Comparison of ENCODE assay signal across 27 cellular contexts in the genomic region with DNA sequence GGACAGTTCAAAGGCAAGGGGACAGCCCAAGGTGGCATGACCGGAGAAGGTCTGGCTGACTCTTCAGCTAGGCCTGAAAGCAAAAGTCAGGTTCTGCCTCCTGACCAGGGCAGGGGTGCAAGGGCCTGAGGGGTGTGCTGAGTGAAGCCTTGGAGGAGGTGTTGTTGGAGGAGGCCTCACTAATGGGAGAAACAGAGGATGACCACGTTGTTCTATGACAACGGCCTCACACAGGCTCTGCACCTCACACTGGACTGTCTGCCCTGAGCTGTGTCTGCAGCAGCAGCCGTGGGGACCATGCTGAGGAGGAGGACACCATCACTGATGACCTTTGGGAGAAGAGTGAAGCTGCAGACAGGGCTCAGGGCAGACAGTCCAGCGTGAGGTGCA.
DNase-seq lines count a peak whose midpoint lies in the region; ATAC-seq and TF ChIP-seq lines count a peak whose summit lies in the region.
"Had no signal": no experiment of that assay in that cellular context is flagged by ENCODE, and none has a peak within 500 bp of the region (broad histone marks: within the 10 kb centered on the region; RNA-seq: fewer than 3 reads in every experiment).

No MANE protein-coding gene starts in this region.

- POLR2A ChIA-PET in RWPE1 (lab: Yijun Ruan, JAX; ENCODE audit: low non-redundant PET): no interaction called here

- CTCF ChIA-PET in RWPE1 (lab: Yijun Ruan, JAX): interaction anchor here (2.1 kb wide), 1 partner anchor 11 kb away, joined by 9 read pairs; no protein-coding TSS in a partner anchor

- no peaks in the 10 kb centered on the region for H3K36me3 ChIP-seq in GM23338 (ENCODE audit: insufficient read depth)
- H3K36me3 ChIP-seq in sigmoid colon: peaks cover 0 to 55% (median 0%) of the 10 kb centered on the region in 4 donors

- H3K27ac Mint-ChIP-seq in GM23338: peak overlapping the region; percentile 39; the same call in 1 of the 2 replicates
- no peak overlapping the region for H3K27ac Mint-ChIP-seq in endothelial cell (ENCODE audit: unreplicated experiment)
- no peak overlapping the region for H3K27ac Mint-ChIP-seq in activated T-cell treated with anti-CD3 and anti-CD28 coated beads, Interleukin-2, amount 50 U/mL, for 72 hours
- H3K27ac Mint-ChIP-seq: CD8-positive, alpha-beta T cell had no signal

- H3K4me3 Mint-ChIP-seq in GM23338 (no peak overlapping the region), endothelial cell (ENCODE audit: unreplicated experiment) (peak overlapping the region; percentile 37)
- no peak overlapping the region for H3K4me3 Mint-ChIP-seq in activated T-cell treated with anti-CD3 and anti-CD28 coated beads, Interleukin-2, amount 50 U/mL, for 72 hours
- H3K4me3 Mint-ChIP-seq: CD8-positive, alpha-beta T cell had no signal

- H3K4me1 ChIP-seq in GM23338 (ENCODE audit: insufficient read depth): no peaks in the 10 kb centered on the region
- H3K4me1 ChIP-seq in sigmoid colon: no peaks in the 10 kb centered on the region

- DNase-seq in GM23338 (ENCODE audit: low spot score) (no peak), RWPE1 (ENCODE audit: low spot score) (no peak), endothelial cell (ENCODE audit: low spot score) (no peak), sigmoid colon (peak; percentile 46), AG08395 (ENCODE audit: low spot score) (no peak), pons (ENCODE audit: low spot score) (no peak)
- DNase-seq in activated T-cell treated with anti-CD3 and anti-CD28 coated beads, Interleukin-2, amount 50 U/mL, for 72 hours: no peak
- DNase-seq: C1 segment of cervical spinal cord; CD8-positive, alpha-beta T cell; DMS 273 treated with DMSO at 0.1 percent for 48 hours; DMS79; EL; GDM1; GOT3; HCEC 1CT; NCI-H1092; NCI-H1436; NCI-H187 treated with DMSO at 0.1 percent for 48 hours; NCI-H2107; NCI-H446 treated with DMSO at 0.1 percent for 48 hours; NCI-H526; NCI-H82; PC-9; SHP77 treated with DMSO at 0.1 percent for 48 hours had no signal

- no peaks in the 10 kb centered on the region for H3K27me3 Mint-ChIP-seq in GM23338 (ENCODE audit: insufficient read depth, low read depth, poor library complexity)
- H3K27me3 Mint-ChIP-seq in endothelial cell (ENCODE audit: unreplicated experiment): peaks cover 11% of the 10 kb centered on the region
- peaks cover 7% of the 10 kb centered on the region for H3K27me3 Mint-ChIP-seq in activated T-cell treated with anti-CD3 and anti-CD28 coated beads, Interleukin-2, amount 50 U/mL, for 72 hours (ENCODE audit: low read depth)

- H4K20me1 ChIP-seq in GM23338 (replicated peaks; ENCODE audit: insufficient read depth): no peaks in the 10 kb centered on the region

- H3K4me3 ChIP-seq in GM23338 (no peak overlapping the region), sigmoid colon (no peak overlapping the region)
- H3K4me3 ChIP-seq: A549, GM12878, PC-9 had no signal

- no peak overlapping the region for H3K27ac ChIP-seq in GM23338 (ENCODE audit: low read depth)
- peak overlapping the region; percentile 99; the same call in 1 of the 2 replicates for H3K27ac ChIP-seq in RWPE1
- H3K27ac ChIP-seq in sigmoid colon: no peak overlapping the region
- H3K27ac ChIP-seq: A549, HL-60 had no signal

- H3K4me1 Mint-ChIP-seq in GM23338 (peaks cover 8% of the 10 kb centered on the region), endothelial cell (ENCODE audit: unreplicated experiment) (peaks cover 23% of the 10 kb centered on the region)
- peaks cover 7% of the 10 kb centered on the region for H3K4me1 Mint-ChIP-seq in activated T-cell treated with anti-CD3 and anti-CD28 coated beads, Interleukin-2, amount 50 U/mL, for 72 hours (ENCODE audit: low read depth)

- no peaks in the 10 kb centered on the region for H3K27me3 ChIP-seq in GM23338 (ENCODE audit: insufficient read depth)
- no peaks in the 10 kb centered on the region for H3K27me3 ChIP-seq in sigmoid colon

- no peaks in the 10 kb centered on the region for H3F3A ChIP-seq in GM23338 (replicated peaks; ENCODE audit: low read depth)

- TF ChIP-seq CTCF in GM23338 (conservative IDR thresholded peaks at IDR 0.05; ENCODE audit: low read depth in 2 of 2): no peak
- TF ChIP-seq CTCF in RWPE1 (conservative IDR thresholded peaks at IDR 0.05; ENCODE audit: low read depth): no peak
- no peak for TF ChIP-seq CTCF in endothelial cell (IDR thresholded peaks at IDR 0.05; ENCODE audit: unreplicated experiment)
- TF ChIP-seq CTCF in sigmoid colon (IDR thresholded peaks at IDR 0.05): no peak

- WGBS in sigmoid colon, 2 donors: 87 to 92% methylated on average over 5 of the region's 5 CpGs

- no peaks in the 10 kb centered on the region for H3K9me3 Mint-ChIP-seq in GM23338
- no peaks in the 10 kb centered on the region for H3K9me3 Mint-ChIP-seq in endothelial cell (ENCODE audit: unreplicated experiment)
- no peaks in the 10 kb centered on the region for H3K9me3 Mint-ChIP-seq in activated T-cell treated with anti-CD3 and anti-CD28 coated beads, Interleukin-2, amount 50 U/mL, for 72 hours
- H3K9me3 Mint-ChIP-seq: CD8-positive, alpha-beta T cell had no signal

- peaks cover 4% of the 10 kb centered on the region; the same call in 1 of the 3 replicates for H3K36me3 Mint-ChIP-seq in GM23338 (ENCODE audit: low read depth)
- H3K36me3 Mint-ChIP-seq in endothelial cell (ENCODE audit: low read depth, unreplicated experiment): no peaks in the 10 kb centered on the region
- no peaks in the 10 kb centered on the region for H3K36me3 Mint-ChIP-seq in activated T-cell treated with anti-CD3 and anti-CD28 coated beads, Interleukin-2, amount 50 U/mL, for 72 hours (ENCODE audit: insufficient read depth in 2 of 2)
- H3K36me3 Mint-ChIP-seq: CD8-positive, alpha-beta T cell had no signal

- no peaks in the 10 kb centered on the region for H3K79me2 ChIP-seq in GM23338 (replicated peaks; ENCODE audit: insufficient read depth)

- no peaks in the 10 kb centered on the region for H3K9me3 ChIP-seq in sigmoid colon
- H3K9me3 ChIP-seq: A549 had no signal

- no peak overlapping the region for H3K4me2 ChIP-seq in GM23338
- H3K4me2 ChIP-seq: A549 had no signal

- TF ChIP-seq POLR2A in sigmoid colon (IDR thresholded peaks at IDR 0.05): no peak

- H3K9me2 ChIP-seq in GM23338 (ENCODE audit: insufficient read depth): no peaks in the 10 kb centered on the region

- intact Hi-C loops in sigmoid colon (cut with DNase I): no loop called here

- no peak for TF ChIP-seq EP300 in sigmoid colon (IDR thresholded peaks at IDR 0.05)

- no peak overlapping the region for H2AFZ ChIP-seq in GM23338
- H2AFZ ChIP-seq: PC-9 had no signal

- no peak for ATAC-seq in GM23338
- no peak for ATAC-seq in activated T-cell treated with anti-CD3 and anti-CD28 coated beads, Interleukin-2, amount 50 U/mL, for 72 hours (replicated peaks in 1 of 2)
- ATAC-seq: A549; CD8-positive, alpha-beta T cell; GM12878 had no signal

TF ChIP-seq in GM23338, 12 proteins besides CTCF, POLR2A, EP300 and RAD21:
- TF ChIP-seq NANOG (IDR thresholded peaks at IDR 0.05; ENCODE audit: borderline replicate concordance) (no peak), STAT1 (IDR thresholded peaks at IDR 0.05; ENCODE audit: unreplicated experiment) (no peak), EZH2phosphoT487 (IDR thresholded peaks at IDR 0.05; ENCODE audit: unreplicated experiment) (no peak), EZH2 (IDR thresholded peaks at IDR 0.05; ENCODE audit: low read depth, unreplicated experiment) (no peak)
